Comparison of ENCODE assay signal across 26 cellular contexts in the genomic region with DNA sequence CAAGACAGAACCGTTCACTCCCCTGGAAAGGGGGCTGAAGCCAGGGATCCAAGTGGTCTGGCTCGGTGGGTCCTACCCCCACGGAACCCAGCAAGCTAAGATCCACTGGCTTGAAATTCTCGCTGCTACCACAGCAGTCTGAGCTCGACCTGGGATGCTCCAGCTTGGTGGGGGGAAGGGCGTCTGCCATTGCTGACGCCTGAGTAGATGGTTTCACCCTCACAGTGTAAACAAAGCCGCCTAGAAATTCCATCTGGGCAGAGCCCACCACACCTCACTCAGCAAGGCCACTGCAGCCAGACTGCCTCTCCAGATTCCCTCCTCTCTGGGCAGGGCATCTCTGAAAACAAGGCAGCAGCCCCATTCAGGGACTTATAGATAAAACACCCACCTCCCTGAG.
"Had no signal": no experiment of that assay in that cellular context is flagged by ENCODE, and none has a peak within 500 bp of the region (broad histone marks: within the 10 kb centered on the region; RNA-seq: fewer than 3 reads in every experiment).

No MANE protein-coding gene starts in this region.

- H3K9ac ChIP-seq: parathyroid adenoma had no signal

- H3K36me3 ChIP-seq: esophagus squamous epithelium, gastroesophageal sphincter, prostate gland, right lobe of liver, spleen, tibial nerve, upper lobe of right lung, vagina had no signal

- H3K79me2 ChIP-seq: parathyroid adenoma had no signal

- DNase-seq: effector memory CD8-positive, alpha-beta T cell; esophagus squamous epithelium; foreskin fibroblast; glutamatergic neuron; immature natural killer cell; kidney; left cardiac atrium; left ventricle myocardium superior; mesenchymal stem cell; midbrain; right lobe of liver; spleen; stimulated activated CD4-positive, alpha-beta T cell treated with anti-CD3 and anti-CD28 coated beads, Interleukin-15, amount 100 ng/mL, for 24 hours; stimulated activated CD4-positive, alpha-beta T cell treated with anti-CD3 and anti-CD28 coated beads, Interleukin-1b, Interleukin-23, amount 100 ng/mL, for 48 hours; stimulated activated CD4-positive, alpha-beta T cell treated with anti-CD3 and anti-CD28 coated beads, Interleukin-4, amount 100 ng/mL, for 24 hours; testis; upper lobe of right lung had no signal

- H3K4me1 ChIP-seq: esophagus squamous epithelium, gastroesophageal sphincter, parathyroid adenoma, prostate gland, right lobe of liver, spleen, testis, tibial nerve, upper lobe of right lung, vagina had no signal

- H3K4me3 ChIP-seq: esophagus squamous epithelium, gastroesophageal sphincter, lung, prostate gland, right lobe of liver, spleen, testis, tibial nerve, upper lobe of right lung, vagina had no signal

- H3K27ac ChIP-seq: esophagus squamous epithelium, gastroesophageal sphincter, parathyroid adenoma, prostate gland, right lobe of liver, spleen, testis, tibial nerve, upper lobe of right lung, vagina had no signal

- H3K4me3 Mint-ChIP-seq: effector memory CD8-positive, alpha-beta T cell; immature natural killer cell; natural killer cell treated with Interleukin-12 subunit alpha and Interleukin-12 subunit beta and Interleukin-15 and Interleukin-18, amount 100 ng/mL, for 72 hours; stimulated activated memory B cell treated with anti-CD40 and anti-IgM and Interleukin-4, amounts not matched to agents 10 μg/mL and 1 μg/mL and 100 μg/mL, for 72 hours; stimulated activated naive CD8-positive, alpha-beta T cell treated with anti-CD3 and anti-CD28 coated beads, Interleukin-15, Interleukin-2, amounts not matched to agents 100 ng/mL and 50 ng/mL, for 24 hours had no signal

- H3K27ac Mint-ChIP-seq: effector memory CD8-positive, alpha-beta T cell; immature natural killer cell; natural killer cell treated with Interleukin-12 subunit alpha and Interleukin-12 subunit beta and Interleukin-15 and Interleukin-18, amount 100 ng/mL, for 72 hours; stimulated activated memory B cell treated with anti-CD40 and anti-IgM and Interleukin-4, amounts not matched to agents 10 μg/mL and 1 μg/mL and 100 μg/mL, for 72 hours; stimulated activated naive CD8-positive, alpha-beta T cell treated with anti-CD3 and anti-CD28 coated beads, Interleukin-15, Interleukin-2, amounts not matched to agents 100 ng/mL and 50 ng/mL, for 24 hours had no signal

- ATAC-seq: effector memory CD8-positive, alpha-beta T cell; gastroesophageal sphincter; left cardiac atrium; left ventricle myocardium superior; natural killer cell treated with Interleukin-12 subunit alpha and Interleukin-12 subunit beta and Interleukin-15 and Interleukin-18, amount 100 ng/mL, for 72 hours; right lobe of liver; stimulated activated memory B cell treated with anti-CD40 and anti-IgM and Interleukin-4, amounts not matched to agents 10 μg/mL and 1 μg/mL and 100 μg/mL, for 72 hours; upper lobe of right lung had no signal

- H3K36me3 Mint-ChIP-seq: immature natural killer cell; natural killer cell treated with Interleukin-12 subunit alpha and Interleukin-12 subunit beta and Interleukin-15 and Interleukin-18, amount 100 ng/mL, for 72 hours; stimulated activated memory B cell treated with anti-CD40 and anti-IgM and Interleukin-4, amounts not matched to agents 10 μg/mL and 1 μg/mL and 100 μg/mL, for 72 hours had no signal

- H3K9me3 ChIP-seq: gastroesophageal sphincter, prostate gland, right lobe of liver, spleen, testis, tibial nerve, upper lobe of right lung, vagina had no signal

- H3K27me3 Mint-ChIP-seq: effector memory CD8-positive, alpha-beta T cell; stimulated activated memory B cell treated with anti-CD40 and anti-IgM and Interleukin-4, amounts not matched to agents 10 μg/mL and 1 μg/mL and 100 μg/mL, for 72 hours; stimulated activated naive CD8-positive, alpha-beta T cell treated with anti-CD3 and anti-CD28 coated beads, Interleukin-15, Interleukin-2, amounts not matched to agents 100 ng/mL and 50 ng/mL, for 24 hours had no signal

- H3K4me1 Mint-ChIP-seq: immature natural killer cell; stimulated activated memory B cell treated with anti-CD40 and anti-IgM and Interleukin-4, amounts not matched to agents 10 μg/mL and 1 μg/mL and 100 μg/mL, for 72 hours had no signal

- H2AFZ ChIP-seq: parathyroid adenoma had no signal

- H3K9me3 Mint-ChIP-seq: effector memory CD8-positive, alpha-beta T cell; immature natural killer cell; natural killer cell treated with Interleukin-12 subunit alpha and Interleukin-12 subunit beta and Interleukin-15 and Interleukin-18, amount 100 ng/mL, for 72 hours; stimulated activated memory B cell treated with anti-CD40 and anti-IgM and Interleukin-4, amounts not matched to agents 10 μg/mL and 1 μg/mL and 100 μg/mL, for 72 hours; stimulated activated naive CD8-positive, alpha-beta T cell treated with anti-CD3 and anti-CD28 coated beads, Interleukin-15, Interleukin-2, amounts not matched to agents 100 ng/mL and 50 ng/mL, for 24 hours had no signal

- H3K27me3 ChIP-seq: testis, upper lobe of right lung, vagina had no signal
